25 cellular contexts compared by ENCODE assay signal in genomic region chr20:62945771-62946339, GRCh38. TPM values are rescaled to one million over a fixed set of nuclear protein-coding genes. Genes with fewer than 3 reads are reported as not detected.
"Had no signal": no experiment of that assay in that cellular context is flagged by ENCODE, and none has a peak within 500 bp of the region (broad histone marks: within the 10 kb centered on the region; RNA-seq: fewer than 3 reads in every experiment).

No MANE protein-coding gene starts in this region.

- H3K9me3 ChIP-seq: prostate gland, tibial artery had no signal

- H3K4me3 ChIP-seq: prostate gland, skin epidermis, tibial artery had no signal

- H3K27ac Mint-ChIP-seq: activated B cell treated with CpG ODN at 0.5 μM for 24 hours; activated CD4-positive, alpha-beta T cell treated with anti-CD3 and anti-CD28 coated beads for 36 hours; activated naive CD8-positive, alpha-beta T cell; activated T-helper 17 cell treated with anti-CD3 and anti-CD28 coated beads, Interleukin-2, amount 50 U/mL, for 72 hours; natural killer cell; stimulated activated effector memory CD8-positive, alpha-beta T cell treated with anti-CD3 and anti-CD28 coated beads, Interleukin-12 subunit alpha, Interleukin-12 subunit beta, amount 100 ng/mL, for 72 hours; stimulated activated naive CD8-positive, alpha-beta T cell treated with anti-CD3 and anti-CD28 coated beads, Interleukin-15, amount 100 ng/mL, for 72 hours had no signal

- FAIRE-seq: keratinocyte, urothelium cell line had no signal

- H3K27ac ChIP-seq: foreskin keratinocyte, prostate gland, skin epidermis, tibial artery had no signal

- H3K27me3 Mint-ChIP-seq: activated B cell treated with CpG ODN at 0.5 μM for 24 hours; activated CD4-positive, alpha-beta T cell treated with anti-CD3 and anti-CD28 coated beads for 36 hours; activated naive CD8-positive, alpha-beta T cell; activated T-cell treated with anti-CD3 and anti-CD28 coated beads, Interleukin-2, amount 50 U/mL, for 24 hours; activated T-helper 17 cell treated with anti-CD3 and anti-CD28 coated beads, Interleukin-2, amount 50 U/mL, for 72 hours; stimulated activated naive CD8-positive, alpha-beta T cell treated with anti-CD3 and anti-CD28 coated beads, Interleukin-15, amount 100 ng/mL, for 72 hours had no signal

- H3K27me3 ChIP-seq: foreskin keratinocyte, tibial artery had no signal

- DNase-seq: activated B cell treated with CpG ODN at 0.5 μM for 24 hours; activated CD4-positive, alpha-beta T cell treated with anti-CD3 and anti-CD28 coated beads for 36 hours; activated CD4-positive, alpha-beta T cell treated with anti-CD3 and anti-CD28 coated beads, Interleukin-2, amount 50 U/mL, for 4 hours; activated CD8-positive, alpha-beta memory T cell treated with anti-CD3 and anti-CD28 coated beads for 24 hours; activated CD8-positive, alpha-beta memory T cell treated with anti-CD3 and anti-CD28 coated beads, Interleukin-2, amount 50 U/mL, for 4 hours; activated naive CD4-positive, alpha-beta T cell; activated T-cell treated with anti-CD3 and anti-CD28 coated beads, Interleukin-2, amount 50 U/mL, for 24 hours; amygdala; cortex of kidney; effector CD4-positive, alpha-beta T cell; foreskin keratinocyte; midbrain; natural killer cell; stimulated activated CD4-positive, alpha-beta T cell treated with anti-CD3 and anti-CD28 coated beads, Interleukin-2, amount 100 ng/mL, for 24 hours; stimulated activated naive CD8-positive, alpha-beta T cell treated with anti-CD3 and anti-CD28 coated beads, Interleukin-15, amount 100 ng/mL, for 72 hours; T-helper 1 cell; T-helper 9 cell; tibial artery had no signal

- H3K9me3 Mint-ChIP-seq: activated B cell treated with CpG ODN at 0.5 μM for 24 hours; activated T-cell treated with anti-CD3 and anti-CD28 coated beads, Interleukin-2, amount 50 U/mL, for 24 hours; activated T-helper 17 cell treated with anti-CD3 and anti-CD28 coated beads, Interleukin-2, amount 50 U/mL, for 72 hours; natural killer cell; stimulated activated effector memory CD8-positive, alpha-beta T cell treated with anti-CD3 and anti-CD28 coated beads, Interleukin-12 subunit alpha, Interleukin-12 subunit beta, amount 100 ng/mL, for 72 hours had no signal

- ATAC-seq: activated CD4-positive, alpha-beta T cell treated with anti-CD3 and anti-CD28 coated beads for 36 hours; activated T-helper 17 cell treated with anti-CD3 and anti-CD28 coated beads, Interleukin-2, amount 50 U/mL, for 72 hours; foreskin keratinocyte; natural killer cell; stimulated activated effector memory CD8-positive, alpha-beta T cell treated with anti-CD3 and anti-CD28 coated beads, Interleukin-12 subunit alpha, Interleukin-12 subunit beta, amount 100 ng/mL, for 72 hours; stimulated activated naive CD8-positive, alpha-beta T cell treated with anti-CD3 and anti-CD28 coated beads, Interleukin-15, amount 100 ng/mL, for 72 hours had no signal

- H3K4me1 ChIP-seq: foreskin keratinocyte had no signal

- H3K4me3 Mint-ChIP-seq: activated B cell treated with CpG ODN at 0.5 μM for 24 hours; activated CD4-positive, alpha-beta T cell treated with anti-CD3 and anti-CD28 coated beads for 36 hours; activated naive CD8-positive, alpha-beta T cell; activated T-cell treated with anti-CD3 and anti-CD28 coated beads, Interleukin-2, amount 50 U/mL, for 24 hours; activated T-helper 17 cell treated with anti-CD3 and anti-CD28 coated beads, Interleukin-2, amount 50 U/mL, for 72 hours; natural killer cell; stimulated activated effector memory CD8-positive, alpha-beta T cell treated with anti-CD3 and anti-CD28 coated beads, Interleukin-12 subunit alpha, Interleukin-12 subunit beta, amount 100 ng/mL, for 72 hours; stimulated activated naive CD8-positive, alpha-beta T cell treated with anti-CD3 and anti-CD28 coated beads, Interleukin-15, amount 100 ng/mL, for 72 hours had no signal

RNA-seq across cellular contexts. Expression of gene SLC17A9, which starts 6.7 kb away (rescaled TPM):
- polyA plus RNA-seq: keratinocyte had no signal
